1 cellular context compared by ENCODE assay signal in the genomic region with DNA sequence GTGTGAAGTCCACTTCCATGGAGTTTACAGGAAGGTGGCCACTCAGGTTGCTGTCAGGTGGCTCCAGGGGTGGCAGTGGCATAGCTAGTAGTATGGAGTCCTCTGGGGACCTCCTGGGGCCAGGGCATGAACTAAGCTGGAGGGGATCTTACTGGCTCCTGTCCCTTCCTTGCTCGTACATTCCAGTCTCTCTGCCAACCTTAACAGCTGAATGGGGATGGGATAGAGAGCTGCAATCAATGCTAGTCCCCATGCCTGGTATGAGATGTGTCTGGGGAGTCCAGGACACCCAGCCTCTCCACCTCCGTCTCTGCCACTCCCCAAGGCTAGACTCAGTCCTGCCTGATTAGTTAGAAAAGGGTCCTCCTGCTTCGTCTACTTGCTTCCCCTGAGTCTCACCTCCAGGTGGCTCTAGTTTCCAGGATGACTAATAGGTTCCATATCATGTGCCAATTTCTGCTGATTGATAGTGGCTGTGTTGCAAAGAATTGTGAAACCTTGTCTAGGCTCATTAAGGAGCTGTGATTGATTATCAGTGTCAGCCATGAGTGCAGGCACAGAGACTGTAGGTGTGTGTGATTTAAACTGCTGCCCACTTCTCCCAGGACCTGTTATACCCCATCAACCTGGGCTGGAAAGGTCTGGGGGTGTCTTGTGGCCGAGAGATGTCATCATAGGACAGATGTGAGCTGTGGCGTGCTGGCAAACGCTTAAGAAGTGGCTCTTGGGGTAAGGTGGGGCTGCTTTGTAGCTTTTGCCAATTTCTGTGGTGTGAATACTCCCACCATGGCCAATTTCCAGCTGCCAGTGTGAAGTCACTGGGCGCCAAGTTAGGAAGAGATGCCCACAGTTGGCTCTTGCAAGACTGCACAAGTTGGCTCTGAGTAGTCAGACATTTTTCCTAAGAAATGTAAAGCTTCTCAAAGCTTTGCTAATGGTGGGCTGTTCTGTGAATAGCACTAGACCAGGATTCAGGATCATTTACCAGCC.
TF ChIP-seq lines count a peak whose summit lies in the region.

No MANE protein-coding gene starts in this region.

TF ChIP-seq in SK-N-SH treated with all-trans-retinoic acid at 6 μM for 48 hours, 23 proteins besides CTCF, POLR2A, EP300 and RAD21 (continued from another document):
- TF ChIP-seq ARNTL (CRISPR knock-in tag; IDR thresholded peaks at IDR 0.05; ENCODE audit: borderline replicate concordance, low read depth), result no peak
- no peak for TF ChIP-seq ZNF565 (CRISPR knock-in tag; conservative IDR thresholded peaks at IDR 0.05; ENCODE audit: low read depth)
